ENCODE assay signal across 17 cellular contexts in the genomic region with DNA sequence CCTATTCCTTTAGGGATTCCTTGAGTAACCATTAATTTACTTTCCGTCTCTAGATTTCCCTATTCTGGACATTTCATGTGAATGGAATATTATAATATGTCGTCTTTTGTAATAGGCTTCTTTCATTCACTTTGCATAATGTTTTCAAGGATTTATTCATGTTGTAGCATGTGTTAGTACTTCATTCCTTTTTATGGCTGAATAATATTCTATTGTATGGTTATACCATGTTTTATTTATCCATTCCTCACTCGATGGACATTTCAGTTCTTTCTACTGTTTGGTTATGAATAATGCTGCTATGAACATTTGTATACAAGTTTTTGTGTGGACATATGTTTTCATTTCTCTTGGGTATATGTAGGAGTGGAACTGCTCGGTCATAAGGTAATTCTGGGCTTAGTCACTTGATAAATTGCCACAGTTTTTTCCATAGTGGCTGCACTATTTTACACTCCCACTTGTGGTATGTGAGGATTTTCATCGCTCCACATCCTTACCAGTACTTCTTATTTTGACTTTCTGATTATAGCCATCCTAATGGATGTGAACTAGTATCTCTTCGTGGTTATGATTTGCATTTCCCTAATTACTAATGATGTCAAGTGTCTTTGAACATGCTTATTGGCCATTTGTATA. TPM values are rescaled to one million over a fixed set of nuclear protein-coding genes. Genes with fewer than 3 reads are reported as not detected.
A peak's percentile ranks its signal among the peaks of the same experiment; 100 is the strongest.
DNase-seq lines count a peak whose midpoint lies in the region; ATAC-seq, FAIRE-seq and TF ChIP-seq lines count a peak whose summit lies in the region.
"Had no signal": no experiment of that assay in that cellular context is flagged by ENCODE, and none has a peak within 500 bp of the region (broad histone marks: within the 10 kb centered on the region; RNA-seq: fewer than 3 reads in every experiment).

No MANE protein-coding gene starts in this region.

- H3K79me1 ChIP-seq in mesenchymal stem cell (replicated peaks; ENCODE audit: low read length, poor library complexity, severe bottlenecking) = peaks cover 8% of the 10 kb centered on the region

- no peak overlapping the region for H3K4me3 ChIP-seq in K562
- no peak overlapping the region for H3K4me3 ChIP-seq in mesenchymal stem cell (ENCODE audit: insufficient read depth in 1 of 2, low read depth in 1 of 2, low read length in 2 of 2)
- H3K4me3 ChIP-seq: lower lobe of right lung, Peyer's patch had no signal

- 76% methylated on average over 6 of the region's 6 CpGs for WGBS in K562 (ENCODE audit: insufficient coverage, low coverage, missing lambda C conversion rate)
- 100% methylated on average over 2 of the region's 6 CpGs for WGBS in mesenchymal stem cell

- no peak for TF ChIP-seq POLR2A in K562 (conservative IDR thresholded peaks at IDR 0.05)

- H2AK5ac ChIP-seq in mesenchymal stem cell (ENCODE audit: low read length, severe bottlenecking) = no peak overlapping the region

- H3K79me2 ChIP-seq in K562 (ENCODE audit: control insufficient read depth, insufficient read depth, low read length) = peaks cover 84% of the 10 kb centered on the region

- no peak overlapping the region for H2BK120ac ChIP-seq in mesenchymal stem cell (ENCODE audit: low read depth, low read length)

- FAIRE-seq in K562 (lab: Jason Lieb, UNC) = peak; percentile 71

- H3K4ac ChIP-seq in mesenchymal stem cell (ENCODE audit: low read depth in 1 of 2, low read length in 2 of 2) = no peak overlapping the region

- H3K23ac ChIP-seq in mesenchymal stem cell (ENCODE audit: low read length in 2 of 2) = no peak overlapping the region

- no TSS peak for BruUV-seq in K562 (replicated peaks; lab: Mats Ljungman, UMichigan)

- H2BK12ac ChIP-seq in mesenchymal stem cell (ENCODE audit: low read length in 2 of 2) = no peak overlapping the region

- H3K27me3 ChIP-seq in K562 (ENCODE audit: control insufficient read depth in 2 of 2, insufficient read depth in 2 of 2, low read length in 2 of 2) = no peaks in the 10 kb centered on the region
- H3K27me3 ChIP-seq in mesenchymal stem cell (ENCODE audit: control insufficient read depth in 1 of 2, insufficient read depth in 1 of 2, low read length in 2 of 2) = no peaks in the 10 kb centered on the region
- H3K27me3 ChIP-seq: Peyer's patch had no signal

- POLR2A ChIA-PET in K562 (lab: Yijun Ruan, JAX) = interaction anchor here (1.3 to 3.3 kb wide), 2 partner anchors 10 to 16 kb away, joined by 3 to 15 read pairs; a partner anchor contains a TSS

- H2AFZ ChIP-seq in K562 (ENCODE audit: low read depth, low read length) (no peak overlapping the region), mesenchymal stem cell (ENCODE audit: low read depth, low read length) (no peak overlapping the region)

- no peak overlapping the region for H3K4me2 ChIP-seq in K562 (ENCODE audit: insufficient read depth, low read length)
- H3K4me2 ChIP-seq in mesenchymal stem cell (ENCODE audit: low read length, poor library complexity, severe bottlenecking) = no peak overlapping the region

- no peak for TF ChIP-seq EP300 in K562 (IDR thresholded peaks at IDR 0.05; ENCODE audit: low read length)

- H3K18ac ChIP-seq in mesenchymal stem cell (ENCODE audit: low read depth in 1 of 2, low read length in 2 of 2) = no peak overlapping the region

- in situ Hi-C loops in K562 (cut with MboI) = loop anchor here (5.0 kb wide), 1 partner anchor 231 kb away; no protein-coding TSS in a partner anchor

- H2BK5ac ChIP-seq in mesenchymal stem cell (ENCODE audit: low read depth, low read length, poor library complexity, severe bottlenecking) = no peak overlapping the region

- H3K4me1 ChIP-seq in K562 (replicated peaks in 1 of 2; ENCODE audit: control insufficient read depth in 2 of 2, insufficient read depth in 2 of 2, low read length in 2 of 2) (0 out of 5 replicates have a peak, but pooled peaks cover 0 to 3% of the 10 kb centered on the region in 2 experiments), mesenchymal stem cell (ENCODE audit: control insufficient read depth, insufficient read depth, low read depth, low read length) (no peaks in the 10 kb centered on the region)

- TF ChIP-seq RAD21 in K562 (CRISPR knock-in tag; conservative IDR thresholded peaks at IDR 0.05 in 1 of 2, IDR thresholded peaks at IDR 0.05 in 1 of 2) = no peak

- intact Hi-C loops in K562 (cut with micrococcal nuclease) = no loop called here

- H3K9ac ChIP-seq in K562 (ENCODE audit: insufficient read depth in 1 of 2, low read depth in 2 of 2, low read length in 2 of 2) (no peak overlapping the region), mesenchymal stem cell (ENCODE audit: low read length) (peak overlapping the region; percentile 82)

- DNase-seq in CD1c-positive myeloid dendritic cell (ENCODE audit: extremely low spot score) (peak; percentile 33), GM03348 (ENCODE audit: low spot score) (peak; percentile 52), K562 (ENCODE audit: extremely low read depth in 1 of 4, low spot score in 3 of 4) (no peak), mesenchymal stem cell (peak; percentile 28), OCI-M2 (lab: John Stamatoyannopoulos, UW; ENCODE audit: unreplicated experiment) (no peak), mesenteric fat pad (ENCODE audit: low spot score) (no peak), middle frontal gyrus (ENCODE audit: extremely low spot score, low spot score) (no peak), HuH-7 (ENCODE audit: low spot score) (no peak)
- DNase-seq: central memory CD4-positive, alpha-beta T cell; DMS79 treated with DMSO at 0.1 percent for 48 hours; endodermal cell; GOT3; lower lobe of right lung; natural killer cell; NCI-H2081 treated with DMSO at 0.1 percent for 48 hours; NCI-H774; Peyer's patch had no signal

- ATAC-seq in K562 = peak; percentile 50; the same call in 1 of the 3 replicates
- ATAC-seq: lower lobe of right lung, natural killer cell had no signal

- no peak overlapping the region for H2BK15ac ChIP-seq in mesenchymal stem cell (ENCODE audit: low read depth, poor library complexity, severe bottlenecking)

- H3K14ac ChIP-seq in mesenchymal stem cell (ENCODE audit: low read length in 2 of 2) = no peak overlapping the region

- H3K36me3 ChIP-seq in K562 (ENCODE audit: control insufficient read depth, insufficient read depth, low read length) = peaks cover 10% of the 10 kb centered on the region; the same call in 1 of the 3 replicates
- H3K36me3 ChIP-seq in mesenchymal stem cell (ENCODE audit: control insufficient read depth in 1 of 2, insufficient read depth in 2 of 2, low read depth in 1 of 2, low read length in 2 of 2) = no peaks in the 10 kb centered on the region
- H3K36me3 ChIP-seq: Peyer's patch had no signal

- no peak for TF ChIP-seq CTCF in K562 (IDR thresholded peaks at IDR 0.05 in 2 of 3, conservative IDR thresholded peaks at IDR 0.05 in 1 of 3; ENCODE audit: insufficient read depth in 2 of 3, low read depth in 1 of 3, low read length in 3 of 3)

- H4K20me1 ChIP-seq in K562 (replicated peaks; ENCODE audit: control insufficient read depth, insufficient read depth, low read length) = no peaks in the 10 kb centered on the region

- CTCF ChIA-PET in K562 (lab: Yijun Ruan, JAX; ENCODE audit: low intra/inter-chr PET ratio) = interaction anchor here (0.6 kb wide), 1 partner anchor 191 kb away, joined by 6 read pairs; no protein-coding TSS in a partner anchor

- H4K8ac ChIP-seq in mesenchymal stem cell (ENCODE audit: low read length) = no peak overlapping the region

- H3K9me1 ChIP-seq in K562 (ENCODE audit: control insufficient read depth, insufficient read depth, low read length) = no peaks in the 10 kb centered on the region

- no peak overlapping the region for H4K91ac ChIP-seq in mesenchymal stem cell (ENCODE audit: low read length)

- H3K9me3 ChIP-seq in K562 (replicated peaks; ENCODE audit: control insufficient read depth, insufficient read depth, low read depth, low read length) = no peaks in the 10 kb centered on the region
- no peaks in the 10 kb centered on the region for H3K9me3 ChIP-seq in mesenchymal stem cell (ENCODE audit: control insufficient read depth, low read length)
- H3K9me3 ChIP-seq: lower lobe of right lung, Peyer's patch had no signal

- H3K27ac ChIP-seq in K562 (ENCODE audit: extremely low read depth, low read depth, low read length) (no peak overlapping the region), mesenchymal stem cell (ENCODE audit: low read length, poor library complexity, severe bottlenecking) (no peak overlapping the region)
- H3K27ac ChIP-seq: lower lobe of right lung, Peyer's patch had no signal

TF ChIP-seq in K562, 482 proteins besides CTCF, POLR2A, EP300 and RAD21:
- TF ChIP-seq ZNF146 (CRISPR knock-in tag; IDR thresholded peaks at IDR 0.05; ENCODE audit: unreplicated experiment) = peak; percentile 49
- TF ChIP-seq ZNF224 (CRISPR knock-in tag; IDR thresholded peaks at IDR 0.05) = no peak
- TF ChIP-seq ADNP (tag; IDR thresholded peaks at IDR 0.05) = no peak
- TF ChIP-seq PRPF4 (IDR thresholded peaks at IDR 0.05; ENCODE audit: insufficient read depth, low read depth, low read length, poor library complexity, severe bottlenecking) = no peak

RNA-seq across cellular contexts. Expression of a gene that starts 17.7 kb away (rescaled TPM):
- 22.5 and 38.1 TPM in 2 replicates for total RNA-seq in K562 (2011; cell fraction: chromatin; rRNA removed; ENCODE audit: low replicate concordance)
- 17.6 and 18.8 TPM in 2 replicates for total RNA-seq in K562 (2011; cell fraction: nucleolus; rRNA removed)
- 24.0 and 38.3 TPM in 2 replicates for total RNA-seq in K562 (2011; cell fraction: nucleoplasm; rRNA removed)
- total RNA-seq in K562 (2014; rRNA removed) = 57.2 and 59.8 TPM in 2 replicates
- 64.3 and 73.5 TPM in 2 replicates for total RNA-seq in K562 (2014; rRNA removed; fragmentation: Illumina TruSeq; extraction: Trizol)
- 66.1 and 69.6 TPM in 2 replicates for total RNA-seq in K562 (2015; rRNA removed; fragmentation: Illumina TruSeq; extraction: Trizol)
- 70.9 and 71.1 TPM in 2 replicates for total RNA-seq in K562 (2021)
- 79.3 and 106 TPM in 2 replicates for polyA plus RNA-seq in K562 (2011; rRNA removed)
- polyA plus RNA-seq in K562 (2011; cell fraction: cytosol; rRNA removed) = 37.4 and 45.8 TPM in 2 replicates
- 26.6 and 37.4 TPM in 2 replicates for polyA plus RNA-seq in K562 (2011; cell fraction: nucleus; rRNA removed)
- polyA plus RNA-seq in K562 (2012) = 45.3 and 51.5 TPM in 2 replicates
- 62.9 and 71.3 TPM in 2 replicates for polyA plus RNA-seq in K562 (2014; fragmentation: Illumina TruSeq; extraction: Trizol)
- 10 to 100 TPM; 26.9 to 31.2 TPM for polyA plus RNA-seq in K562 (2014; fragmentation: Nextera tagmentation; extraction: Ambion mirVana)
- polyA plus RNA-seq in K562 (2014; rRNA removed) = 53.8 and 62.2 TPM in 2 replicates
- polyA minus RNA-seq in K562 (2011; rRNA and poly(A)+ RNA removed) = 59.4 and 61.4 TPM in 2 replicates
- polyA minus RNA-seq in K562 (2011; cell fraction: cytosol; rRNA and poly(A)+ RNA removed) = 33.0 and 37.2 TPM in 2 replicates
- 25.4 and 30.1 TPM in 2 replicates for polyA minus RNA-seq in K562 (2011; cell fraction: nucleus; rRNA and poly(A)+ RNA removed)
- polyA plus RNA-seq in mesenchymal stem cell (2013, experiment 1 of 2) = 19.1 TPM
- 19.9 TPM for polyA plus RNA-seq in mesenchymal stem cell (2013, experiment 2 of 2)
- 59.7 TPM for total RNA-seq in mesenteric fat pad

Comparison
In these comparisons a context has a peak if more than half of its experiments do, and no peak if none do; other contexts are left out.
1. DNase-seq: peak in CD1c-positive myeloid dendritic cell (single experiment), GM03348 (single experiment) and mesenchymal stem cell (single experiment); none in K562 (0 of 4), OCI-M2 (single experiment), mesenteric fat pad (single experiment), middle frontal gyrus (single experiment) and HuH-7 (single experiment).